In the genomic region with DNA sequence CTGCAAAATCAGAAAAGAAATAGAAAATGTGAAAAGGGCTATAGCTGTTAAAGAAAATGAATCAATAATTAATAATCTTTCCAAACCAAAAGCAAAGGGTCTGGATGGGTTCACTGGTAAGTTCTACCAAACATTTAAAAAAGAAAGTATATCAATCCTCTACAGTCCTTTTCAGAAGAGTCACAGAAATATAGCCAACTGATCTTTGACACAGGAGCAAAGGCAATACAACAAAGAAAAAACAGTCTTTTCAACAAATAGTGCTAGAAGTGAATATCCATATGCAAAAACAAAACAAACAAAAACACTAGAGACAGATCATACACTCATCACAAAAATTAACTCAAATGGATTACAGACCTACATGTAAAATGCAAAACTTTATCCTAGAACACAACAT, we compare ENCODE assay signal across 19 cellular contexts. TPM values are rescaled to one million over a fixed set of nuclear protein-coding genes. Genes with fewer than 3 reads are reported as not detected.
DNase-seq lines count a peak whose midpoint lies in the region; ATAC-seq and TF ChIP-seq lines count a peak whose summit lies in the region.
"Had no signal": no experiment of that assay in that cellular context is flagged by ENCODE, and none has a peak within 500 bp of the region (broad histone marks: within the 10 kb centered on the region; RNA-seq: fewer than 3 reads in every experiment).

No MANE protein-coding gene starts in this region.

- peak overlapping the region; percentile 57 for H3K27ac Mint-ChIP-seq in activated CD4-positive, alpha-beta T cell treated with anti-CD3 and anti-CD28 coated beads, Interleukin-2, amount 10 ng/mL, durations not matched to agents 7 days and 5 days
- peak overlapping the region; percentile 24 for H3K27ac Mint-ChIP-seq in CD4-positive, alpha-beta T cell
- H3K27ac Mint-ChIP-seq in T-cell (peak overlapping the region; percentile 46 to 53), immature natural killer cell (peak overlapping the region in 1 of 6 donors; percentile 71)

- POLR2A ChIA-PET in activated CD4-positive, alpha-beta T cell treated with anti-CD3 and anti-CD28 coated beads, Interleukin-2, amount 10 ng/mL, durations not matched to agents 7 days and 5 days (lab: Charles Lee): no interaction called here
- POLR2A ChIA-PET in CD4-positive, alpha-beta T cell (lab: Charles Lee): no interaction called here
- POLR2A ChIA-PET in T-cell (lab: Charles Lee): no interaction called here

- H3K27ac ChIP-seq in CD4-positive, alpha-beta T cell (ENCODE audit: low read depth, low read length): no peak overlapping the region
- H3K27ac ChIP-seq in right lobe of liver: no peak overlapping the region
- H3K27ac ChIP-seq: 22Rv1, A549, C4-2B had no signal

- peaks cover 42% of the 10 kb centered on the region for H3K36me3 Mint-ChIP-seq in activated CD4-positive, alpha-beta T cell treated with anti-CD3 and anti-CD28 coated beads, Interleukin-2, amount 10 ng/mL, durations not matched to agents 7 days and 5 days (ENCODE audit: low read depth)
- H3K36me3 Mint-ChIP-seq in CD4-positive, alpha-beta T cell (ENCODE audit: low read depth): peaks cover 67% of the 10 kb centered on the region
- H3K36me3 Mint-ChIP-seq in T-cell (peaks cover 41% of the 10 kb centered on the region), immature natural killer cell (peaks cover 6 to 9% (median 8%) of the 10 kb centered on the region in 3 donors)

- no peak for TF ChIP-seq CTCF in CD4-positive, alpha-beta T cell (IDR thresholded peaks at IDR 0.05)
- TF ChIP-seq CTCF in right lobe of liver (IDR thresholded peaks at IDR 0.05): no peak

- no peak for TF ChIP-seq POLR2A in right lobe of liver (IDR thresholded peaks at IDR 0.05)

- H3K9me3 Mint-ChIP-seq in activated CD4-positive, alpha-beta T cell treated with anti-CD3 and anti-CD28 coated beads, Interleukin-2, amount 10 ng/mL, durations not matched to agents 7 days and 5 days: peaks cover 36% of the 10 kb centered on the region
- peaks cover 13% of the 10 kb centered on the region for H3K9me3 Mint-ChIP-seq in CD4-positive, alpha-beta T cell
- H3K9me3 Mint-ChIP-seq in T-cell: peaks cover 15 to 38% (median 27%) of the 10 kb centered on the region in 3 donors
- H3K9me3 Mint-ChIP-seq in immature natural killer cell: no peaks in the 10 kb centered on the region

- no peaks in the 10 kb centered on the region for H3K27me3 ChIP-seq in CD4-positive, alpha-beta T cell (ENCODE audit: control insufficient read depth, insufficient read depth, low read length)
- H3K27me3 ChIP-seq in right lobe of liver: no peaks in the 10 kb centered on the region

- peaks cover 42% of the 10 kb centered on the region for H3K4me1 Mint-ChIP-seq in activated CD4-positive, alpha-beta T cell treated with anti-CD3 and anti-CD28 coated beads, Interleukin-2, amount 10 ng/mL, durations not matched to agents 7 days and 5 days
- H3K4me1 Mint-ChIP-seq in CD4-positive, alpha-beta T cell (ENCODE audit: low read depth): peaks cover 69% of the 10 kb centered on the region
- H3K4me1 Mint-ChIP-seq in T-cell (peaks cover 53 to 62% (median 60%) of the 10 kb centered on the region in 3 donors), immature natural killer cell (peaks cover 43 to 64% of the 10 kb centered on the region in 2 donors)

- H3K36me3 ChIP-seq in right lobe of liver: no peaks in the 10 kb centered on the region

- H3K4me3 Mint-ChIP-seq in activated CD4-positive, alpha-beta T cell treated with anti-CD3 and anti-CD28 coated beads, Interleukin-2, amount 10 ng/mL, durations not matched to agents 7 days and 5 days: no peak overlapping the region
- no peak overlapping the region for H3K4me3 Mint-ChIP-seq in CD4-positive, alpha-beta T cell
- H3K4me3 Mint-ChIP-seq in T-cell: no peak overlapping the region
- H3K4me3 Mint-ChIP-seq in immature natural killer cell: no peak overlapping the region
- H3K4me3 Mint-ChIP-seq: CD8-positive, alpha-beta memory T cell; H9 had no signal

- no peak overlapping the region for H3K4me3 ChIP-seq in right lobe of liver
- H3K4me3 ChIP-seq: A549 had no signal

- no peaks in the 10 kb centered on the region for H3K27me3 Mint-ChIP-seq in activated CD4-positive, alpha-beta T cell treated with anti-CD3 and anti-CD28 coated beads, Interleukin-2, amount 10 ng/mL, durations not matched to agents 7 days and 5 days
- H3K27me3 Mint-ChIP-seq in CD4-positive, alpha-beta T cell: no peaks in the 10 kb centered on the region
- H3K27me3 Mint-ChIP-seq in T-cell (no peaks in the 10 kb centered on the region), immature natural killer cell (ENCODE audit: low read depth in 3 of 3) (no peaks in the 10 kb centered on the region)
- H3K27me3 Mint-ChIP-seq: CD8-positive, alpha-beta memory T cell had no signal

- intact Hi-C loops in CD4-positive, alpha-beta T cell (cut with DNase I, micrococcal nuclease): no loop called here
- intact Hi-C loops in right lobe of liver (cut with DNase I): no loop called here

- H3K9me3 ChIP-seq in CD4-positive, alpha-beta T cell (ENCODE audit: control insufficient read depth, low read length): peaks cover 10% of the 10 kb centered on the region
- no peaks in the 10 kb centered on the region for H3K9me3 ChIP-seq in right lobe of liver
- H3K9me3 ChIP-seq: A549 had no signal

- peaks cover 0 to 4% (median 0%) of the 10 kb centered on the region in 4 donors for H3K4me1 ChIP-seq in right lobe of liver

- CTCF ChIA-PET in activated CD4-positive, alpha-beta T cell treated with anti-CD3 and anti-CD28 coated beads, Interleukin-2, amount 10 ng/mL, durations not matched to agents 7 days and 5 days (lab: Charles Lee): interaction anchor here (0.7 kb wide), 1 partner anchor 8 kb away, joined by 3 read pairs; no protein-coding TSS in a partner anchor
- CTCF ChIA-PET in CD4-positive, alpha-beta T cell (lab: Charles Lee): interaction anchor here (1.2 kb wide), 1 partner anchor 31 kb away, joined by 3 read pairs; no protein-coding TSS in a partner anchor
- CTCF ChIA-PET in T-cell (lab: Charles Lee): no interaction called here

- no peak for DNase-seq in activated CD4-positive, alpha-beta T cell treated with anti-CD3 and anti-CD28 coated beads, Interleukin-2, amount 10 ng/mL, durations not matched to agents 7 days and 5 days
- DNase-seq in activated CD4-positive, alpha-beta T cell treated with anti-CD3 and anti-CD28 coated beads, Interleukin-2, amount 50 U/mL, for 4 hours: no peak
- DNase-seq in CD4-positive, alpha-beta T cell: no peak
- DNase-seq in T-cell (no peak), right lobe of liver (no peak), immature natural killer cell (no peak)
- DNase-seq: AML-193; CD8-positive, alpha-beta memory T cell; COR-L47; DMS 273 treated with DMSO at 0.1 percent for 48 hours; DMS53; DND-41; EL; GOT3; H9 had no signal

- ATAC-seq in CD4-positive, alpha-beta T cell (ENCODE audit: poor library complexity): no peak
- ATAC-seq in T-cell (replicated peaks in 1 of 4) (no peak), right lobe of liver (peak; percentile 30 to 59 (median 43)), GM18858 (IDR thresholded peaks at IDR 0.05; ENCODE audit: unreplicated experiment) (no peak)
- ATAC-seq: A549 had no signal

RNA-seq across cellular contexts. Expression of a gene that starts 32.6 kb away (rescaled TPM):
- 10 to 100 TPM; 33.8 to 42.5 TPM for total RNA-seq in activated CD4-positive, alpha-beta T cell treated with anti-CD3 and anti-CD28 coated beads, Interleukin-2, amount 10 ng/mL, durations not matched to agents 7 days and 5 days
- total RNA-seq in CD4-positive, alpha-beta T cell: 10 to 100 TPM; 22.5 to 23.6 TPM
- total RNA-seq in T-cell (10 to 100 TPM; 23.3 to 30.4 (median 27.9) TPM), right lobe of liver (1 to 10 TPM; 4.5 to 7.1 (median 5.8) TPM)
- 1 to 10 TPM in 2 of 3 donors, under 1 TPM in 1; 0.03 to 4.7 (median 2.4) TPM for polyA plus RNA-seq in immature natural killer cell

Comparison
In these comparisons a context has a peak if more than half of its experiments do, and no peak if none do; other contexts are left out.
1. ATAC-seq: peak in right lobe of liver (4 of 4); none in CD4-positive, alpha-beta T cell (single experiment), T-cell (0 of 4) and GM18858 (single experiment).
2. CTCF ChIA-PET loops: an anchor here in activated CD4-positive, alpha-beta T cell treated with anti-CD3 and anti-CD28 coated beads, Interleukin-2, amount 10 ng/mL, durations not matched to agents 7 days and 5 days (0.7 kb wide) and CD4-positive, alpha-beta T cell (1.2 kb wide); none called in T-cell.